Comparison of ENCODE assay signal across 1 cellular context in the genomic region with DNA sequence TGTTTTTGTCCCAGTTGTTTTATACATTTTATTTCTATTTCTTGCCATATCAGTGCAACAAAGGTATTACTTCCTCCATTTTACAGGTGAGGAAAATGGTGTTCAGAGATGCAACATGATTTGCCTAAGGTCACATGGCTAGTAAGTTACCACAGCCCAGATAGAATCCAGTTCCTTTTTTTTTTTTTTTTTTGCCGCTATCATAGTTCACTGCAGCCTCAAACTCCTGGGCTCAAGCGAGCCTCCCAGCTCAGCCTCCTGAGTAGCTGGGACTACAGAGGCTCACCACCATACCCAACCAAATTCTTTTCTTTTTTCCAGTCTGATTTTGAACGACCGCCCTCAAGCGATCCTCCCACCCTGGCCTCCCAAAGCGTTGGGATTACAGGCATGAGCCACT.
TF ChIP-seq lines count a peak whose summit lies in the region.

No MANE protein-coding gene starts in this region.

TF ChIP-seq in HepG2, 621 proteins besides CTCF, POLR2A, EP300 and RAD21:
- TF ChIP-seq, protein P1, sequence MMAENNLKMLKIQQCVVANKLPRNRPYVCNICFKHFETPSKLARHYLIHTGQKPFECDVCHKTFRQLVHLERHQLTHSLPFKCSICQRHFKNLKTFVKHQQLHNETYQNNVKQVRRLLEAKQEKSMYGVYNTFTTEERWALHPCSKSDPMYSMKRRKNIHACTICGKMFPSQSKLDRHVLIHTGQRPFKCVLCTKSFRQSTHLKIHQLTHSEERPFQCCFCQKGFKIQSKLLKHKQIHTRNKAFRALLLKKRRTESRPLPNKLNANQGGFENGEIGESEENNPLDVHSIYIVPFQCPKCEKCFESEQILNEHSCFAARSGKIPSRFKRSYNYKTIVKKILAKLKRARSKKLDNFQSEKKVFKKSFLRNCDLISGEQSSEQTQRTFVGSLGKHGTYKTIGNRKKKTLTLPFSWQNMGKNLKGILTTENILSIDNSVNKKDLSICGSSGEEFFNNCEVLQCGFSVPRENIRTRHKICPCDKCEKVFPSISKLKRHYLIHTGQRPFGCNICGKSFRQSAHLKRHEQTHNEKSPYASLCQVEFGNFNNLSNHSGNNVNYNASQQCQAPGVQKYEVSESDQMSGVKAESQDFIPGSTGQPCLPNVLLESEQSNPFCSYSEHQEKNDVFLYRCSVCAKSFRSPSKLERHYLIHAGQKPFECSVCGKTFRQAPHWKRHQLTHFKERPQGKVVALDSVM (CRISPR knock-in tag; IDR thresholded peaks at IDR 0.05): peak; percentile 61; the same call in 1 of the 2 replicates
- no peak for TF ChIP-seq ZNF136 (CRISPR knock-in tag; IDR thresholded peaks at IDR 0.05; ENCODE audit: low read depth)
